8 cellular contexts compared by ENCODE assay signal in genomic region chr2:18560797-18561085, GRCh38. TPM values are rescaled to one million over a fixed set of nuclear protein-coding genes. Genes with fewer than 3 reads are reported as not detected.
A peak's percentile ranks its signal among the peaks of the same experiment; 100 is the strongest.
DNase-seq lines count a peak whose midpoint lies in the region; ATAC-seq lines count a peak whose summit lies in the region.

No MANE protein-coding gene starts in this region.

- H3K4me3 ChIP-seq in endocrine pancreas (ENCODE audit: control insufficient read depth, insufficient read depth, low read length) = peak overlapping the region; percentile 71
- H3K4me3 ChIP-seq in trophoblast cell (ENCODE audit: low read depth, low read length) = peak overlapping the region; percentile 53

- ATAC-seq in GM19023 (IDR thresholded peaks at IDR 0.05; ENCODE audit: unreplicated experiment) = peak; percentile 0

- H3K36me3 ChIP-seq in KOPT-K1 (ENCODE audit: insufficient read depth, low read length) (peaks cover under 1% of the 10 kb centered on the region; the same call in 1 of the 2 replicates), endocrine pancreas (ENCODE audit: control insufficient read depth, insufficient read depth, low read length) (no peaks in the 10 kb centered on the region), trophoblast cell (ENCODE audit: control insufficient read depth in 1 of 2, insufficient read depth in 2 of 2, low read length in 2 of 2) (no peaks in the 10 kb centered on the region)

- H2AK5ac ChIP-seq in trophoblast cell (ENCODE audit: low read length) = no peak overlapping the region

- H3K4me1 ChIP-seq in endocrine pancreas (ENCODE audit: control insufficient read depth, insufficient read depth, low read length) = peaks cover 12% of the 10 kb centered on the region
- peaks cover 0 to 6% of the 10 kb centered on the region in 2 experiments for H3K4me1 ChIP-seq in trophoblast cell (ENCODE audit: control insufficient read depth in 1 of 2, insufficient read depth in 2 of 2, low read length in 2 of 2)

- peak overlapping the region; percentile 30 for H4K91ac ChIP-seq in trophoblast cell (ENCODE audit: low read depth, low read length)

- peak overlapping the region; percentile 80 for H4K12ac ChIP-seq in trophoblast cell (ENCODE audit: low read depth, low read length)

- H3K27me3 ChIP-seq in endocrine pancreas (ENCODE audit: control insufficient read depth, insufficient read depth, low read length) (no peaks in the 10 kb centered on the region), trophoblast cell (ENCODE audit: insufficient read depth, low read length) (no peaks in the 10 kb centered on the region)

- no peak overlapping the region for H3K18ac ChIP-seq in trophoblast cell (ENCODE audit: low read length)

- no peak overlapping the region for H3K23ac ChIP-seq in trophoblast cell (ENCODE audit: low read length)

- no peak overlapping the region for H2BK12ac ChIP-seq in trophoblast cell (ENCODE audit: low read length)

- no peak overlapping the region for H2BK120ac ChIP-seq in trophoblast cell (ENCODE audit: insufficient read depth, low read length, poor library complexity)

- H3K4ac ChIP-seq in trophoblast cell (ENCODE audit: low read depth, low read length) = no peak overlapping the region

- no peak overlapping the region for H2BK5ac ChIP-seq in trophoblast cell (ENCODE audit: low read depth, low read length, poor library complexity)

- peak overlapping the region; percentile 87 for H3K4me2 ChIP-seq in trophoblast cell (ENCODE audit: low read length)

- DNase-seq in trophoblast cell (no peak), RKO (ENCODE audit: low spot score) (no peak), kidney glomerular epithelial cell (lab: John Stamatoyannopoulos, UW) (no peak), NCI-H510A (lab: John Stamatoyannopoulos, UW) (no peak), NCI-H146 treated with DMSO at 0.1 percent for 48 hours (lab: John Stamatoyannopoulos, UW; ENCODE audit: unreplicated experiment) (no peak)

- H3K9ac ChIP-seq in endocrine pancreas (ENCODE audit: control insufficient read depth, insufficient read depth, low read length) (no peak overlapping the region), trophoblast cell (ENCODE audit: low read length) (no peak overlapping the region)

- H3K14ac ChIP-seq in trophoblast cell (ENCODE audit: low read length) = no peak overlapping the region

- H2AFZ ChIP-seq in trophoblast cell (ENCODE audit: insufficient read depth, low read length, poor library complexity) = peak overlapping the region; percentile 43

- H3K9me3 ChIP-seq in KOPT-K1 (ENCODE audit: insufficient read depth, low read length, poor library complexity, severe bottlenecking) (peaks cover 14% of the 10 kb centered on the region), endocrine pancreas (ENCODE audit: control insufficient read depth, low read length) (peaks cover 4% of the 10 kb centered on the region), trophoblast cell (ENCODE audit: insufficient read depth, low read depth, low read length) (no peaks in the 10 kb centered on the region)

- peak overlapping the region; percentile 76 for H4K8ac ChIP-seq in trophoblast cell (ENCODE audit: low read depth, low read length)

- peaks cover 7% of the 10 kb centered on the region for H3K79me1 ChIP-seq in trophoblast cell (ENCODE audit: low read length)

- H3K79me2 ChIP-seq in trophoblast cell (ENCODE audit: control insufficient read depth, insufficient read depth, low read length, poor library complexity) = peaks cover 4% of the 10 kb centered on the region

- WGBS in trophoblast cell (ENCODE audit: extremely low coverage, insufficient coverage, insufficient read length) = no CpG with 5 or more reads among the region's 3 CpGs

- H3K27ac ChIP-seq in KOPT-K1 (ENCODE audit: low read depth, low read length, poor library complexity, severe bottlenecking) (peak overlapping the region; percentile 88), trophoblast cell (ENCODE audit: low read depth, low read length) (no peak overlapping the region)

RNA-seq across cellular contexts. Expression of gene RDH14, which starts 0.3 kb away (rescaled TPM):
- polyA plus RNA-seq in trophoblast cell (2013) = 15.9 and 16.2 TPM in 2 replicates

RNA-seq across cellular contexts. Expression of gene NT5C1B, which starts 28.6 kb away (rescaled TPM):
- not detected in 2 replicates for polyA plus RNA-seq in trophoblast cell (2013)
